ENCODE assay signal across 2 cellular contexts in the genomic region with DNA sequence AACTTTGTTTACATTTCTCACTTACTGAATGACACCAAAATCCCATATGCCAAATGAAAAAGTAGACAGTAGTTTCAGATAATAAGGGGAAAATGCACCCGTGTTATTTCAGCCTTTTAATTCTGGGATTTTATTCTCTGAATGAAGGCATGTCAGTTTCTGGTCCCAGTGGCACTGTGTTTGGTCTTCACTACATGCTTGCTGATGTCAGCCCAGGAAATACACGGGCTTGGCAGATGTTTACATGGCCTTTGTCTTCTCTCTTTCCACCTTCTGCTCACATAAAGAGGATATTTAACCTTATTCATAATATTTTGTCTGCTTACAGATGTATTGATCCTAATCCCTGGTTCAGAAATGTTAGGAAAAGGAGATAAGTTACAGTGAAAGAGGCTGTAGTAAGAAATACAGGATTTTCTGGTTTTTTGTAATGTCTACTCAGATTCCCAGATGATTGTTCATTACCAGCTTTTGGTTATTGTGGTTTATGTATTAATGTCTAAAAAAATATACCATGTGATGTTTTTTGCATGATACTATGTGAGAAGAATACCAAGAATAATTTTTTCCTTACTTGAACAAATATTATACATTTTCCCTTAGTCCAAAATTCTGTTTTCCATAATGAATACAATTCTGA.
TF ChIP-seq lines count a peak whose summit lies in the region.

No MANE protein-coding gene starts in this region.

TF ChIP-seq in IMR-90, 13 proteins besides CTCF, POLR2A, EP300 and RAD21:
- TF ChIP-seq MAFK (IDR thresholded peaks at IDR 0.05; ENCODE audit: low read depth, low read length) = no peak
- TF ChIP-seq MXI1 (IDR thresholded peaks at IDR 0.05; ENCODE audit: borderline replicate concordance, low read depth, low read length) = 0 out of 2 replicates have a peak, but pooled peaks have one; percentile 27
TF ChIP-seq in IMR-90: peak in this region for 1.

TF ChIP-seq in HepG2, 621 proteins besides CTCF, POLR2A, EP300 and RAD21:
- TF ChIP-seq NFKBIZ (CRISPR knock-in tag; IDR thresholded peaks at IDR 0.05) (no peak), ZFP41 (CRISPR knock-in tag; IDR thresholded peaks at IDR 0.05; ENCODE audit: borderline replicate concordance) (no peak), ZNF383 (CRISPR knock-in tag; IDR thresholded peaks at IDR 0.05; ENCODE audit: borderline replicate concordance) (no peak), FOXO1 (CRISPR knock-in tag; IDR thresholded peaks at IDR 0.05) (no peak), ZBTB7A (CRISPR knock-in tag; IDR thresholded peaks at IDR 0.05) (no peak)
- TF ChIP-seq, protein P1, sequence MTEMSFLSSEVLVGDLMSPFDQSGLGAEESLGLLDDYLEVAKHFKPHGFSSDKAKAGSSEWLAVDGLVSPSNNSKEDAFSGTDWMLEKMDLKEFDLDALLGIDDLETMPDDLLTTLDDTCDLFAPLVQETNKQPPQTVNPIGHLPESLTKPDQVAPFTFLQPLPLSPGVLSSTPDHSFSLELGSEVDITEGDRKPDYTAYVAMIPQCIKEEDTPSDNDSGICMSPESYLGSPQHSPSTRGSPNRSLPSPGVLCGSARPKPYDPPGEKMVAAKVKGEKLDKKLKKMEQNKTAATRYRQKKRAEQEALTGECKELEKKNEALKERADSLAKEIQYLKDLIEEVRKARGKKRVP (CRISPR knock-in tag; IDR thresholded peaks at IDR 0.05) = 0 out of 4 replicates have a peak, but pooled peaks of 1 of the 2 experiments have one; percentile 40
